15 cellular contexts compared by ENCODE assay signal in genomic region chr12:45329238-45329637, GRCh38.
"Had no signal": no experiment of that assay in that cellular context is flagged by ENCODE, and none has a peak within 500 bp of the region (broad histone marks: within the 10 kb centered on the region; RNA-seq: fewer than 3 reads in every experiment).

No MANE protein-coding gene starts in this region.

- H3K9me3 ChIP-seq: SK-N-SH, transverse colon had no signal

- H3K36me3 ChIP-seq: cardiac muscle cell had no signal

- H3K27me3 ChIP-seq: cardiac muscle cell, transverse colon had no signal

- H3K9ac ChIP-seq: SK-N-SH had no signal

- ATAC-seq: activated naive CD8-positive, alpha-beta T cell treated with anti-CD3 and anti-CD28 coated beads, Interleukin-2, amount 50 U/mL, for 24 hours; left colon; stimulated activated effector memory CD8-positive, alpha-beta T cell treated with anti-CD3 and anti-CD28 coated beads, Interleukin-12 subunit alpha, Interleukin-12 subunit beta, amount 100 ng/mL, for 72 hours; WTC11 had no signal

- H3K4me3 ChIP-seq: cardiac muscle cell, coronary artery, transverse colon had no signal

- H3K27ac ChIP-seq: cardiac muscle cell, coronary artery, transverse colon had no signal

- DNase-seq: activated CD4-positive, alpha-beta T cell treated with anti-CD3 and anti-CD28 coated beads for 48 hours; activated naive CD4-positive, alpha-beta T cell treated with Interleukin-2 at 50 U/mL for 16 hours; activated naive CD8-positive, alpha-beta T cell treated with anti-CD3 and anti-CD28 coated beads, Interleukin-2, amount 50 U/mL, for 24 hours; effector CD4-positive, alpha-beta T cell; hypothalamus; left colon; mesenchymal stem cell; SK-N-SH; small intestine; substantia nigra; transverse colon had no signal
